Comparison of ENCODE assay signal across 26 cellular contexts in the genomic region with DNA sequence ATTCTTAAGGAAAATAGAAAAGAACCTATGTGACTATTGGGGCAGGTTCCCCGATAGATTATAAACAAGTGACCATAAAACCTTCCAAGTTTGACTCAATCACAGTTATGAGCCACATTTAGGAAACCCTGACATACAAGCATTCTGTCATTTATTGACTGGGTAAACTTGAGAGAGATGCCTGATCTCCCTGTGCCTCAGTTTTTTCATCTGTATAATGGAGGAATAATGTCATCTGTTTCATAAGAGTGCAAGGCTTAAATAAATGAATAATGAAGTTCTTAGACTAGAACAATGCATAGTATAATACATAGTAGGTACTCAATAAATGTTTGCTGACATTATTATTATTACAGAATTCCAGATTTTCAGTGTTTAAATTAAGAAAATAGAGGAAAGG.
"Had no signal": no experiment of that assay in that cellular context is flagged by ENCODE, and none has a peak within 500 bp of the region (broad histone marks: within the 10 kb centered on the region; RNA-seq: fewer than 3 reads in every experiment).

No MANE protein-coding gene starts in this region.

- H3K4me3 ChIP-seq: esophagus squamous epithelium, gastrocnemius medialis, heart right ventricle, left lung, lower lobe of right lung, mucosa of descending colon had no signal

- H3K36me3 ChIP-seq: esophagus squamous epithelium, gastrocnemius medialis, heart right ventricle, left lung, lower lobe of right lung had no signal

- ATAC-seq: effector memory CD8-positive, alpha-beta T cell; esophagus mucosa; gastrocnemius medialis; heart right ventricle; left lung; left ventricle myocardium superior; lower lobe of right lung; mucosa of descending colon; naive thymus-derived CD8-positive, alpha-beta T cell had no signal

- FAIRE-seq: endometrium, islet of Langerhans, keratinocyte had no signal

- H3K4me1 ChIP-seq: esophagus squamous epithelium, left lung, lower lobe of right lung had no signal

- H3K9me3 ChIP-seq: esophagus squamous epithelium, gastrocnemius medialis, left lung, lower lobe of right lung, mucosa of descending colon had no signal

- H3K27ac ChIP-seq: epithelial cell of prostate, esophagus squamous epithelium, gastrocnemius medialis, heart right ventricle, left lung, lower lobe of right lung had no signal

- DNase-seq: cortex of kidney; effector CD8-positive, alpha-beta T cell; effector memory CD8-positive, alpha-beta T cell; endodermal cell; erythroblast; esophagus squamous epithelium; foreskin fibroblast; foreskin melanocyte; gastrocnemius medialis; glutamatergic neuron; head of caudate nucleus; heart right ventricle; hippocampal formation; left cardiac atrium; left lung; left ventricle myocardium superior; lower lobe of right lung; mesenchymal stem cell; mucosa of descending colon; naive B cell; naive thymus-derived CD8-positive, alpha-beta T cell had no signal

- H3K27me3 ChIP-seq: gastrocnemius medialis, left lung had no signal
